In genomic region chr12:104694711-104695110, GRCh38 we compare ENCODE assay signal across 14 cellular contexts.
DNase-seq lines count a peak whose midpoint lies in the region; ATAC-seq and TF ChIP-seq lines count a peak whose summit lies in the region.
"Had no signal": no experiment of that assay in that cellular context is flagged by ENCODE, and none has a peak within 500 bp of the region (broad histone marks: within the 10 kb centered on the region; RNA-seq: fewer than 3 reads in every experiment).

No MANE protein-coding gene starts in this region.

- no peak for ATAC-seq in Right ventricle myocardium superior (ENCODE audit: poor library complexity)
- ATAC-seq in gastroesophageal sphincter: peak; percentile 65
- ATAC-seq in GM21423 (IDR thresholded peaks at IDR 0.05; ENCODE audit: unreplicated experiment): no peak

- H3K9me3 ChIP-seq in right atrium auricular region (no peaks in the 10 kb centered on the region), gastroesophageal sphincter (no peaks in the 10 kb centered on the region)
- H3K9me3 ChIP-seq: upper lobe of right lung had no signal

- no peak overlapping the region for H3K27ac ChIP-seq in right atrium auricular region
- H3K27ac ChIP-seq in gastroesophageal sphincter: no peak overlapping the region
- H3K27ac ChIP-seq in coronary artery: no peak overlapping the region
- H3K27ac ChIP-seq: epithelial cell of prostate, upper lobe of right lung had no signal

- no peaks in the 10 kb centered on the region for H3K27me3 Mint-ChIP-seq in activated T-helper 2 cell treated with anti-CD3 and anti-CD28 coated beads, Interferon-gamma antibody, Interleukin-2, Interleukin-4, amounts not matched to agents 10 μg/mL and 5 μg/mL and 100 μg/mL, durations not matched to agents 14 hours and 24 hours and 36 hours (ENCODE audit: low read depth)

- H3K4me1 ChIP-seq in right atrium auricular region (peaks cover 0 to 24% of the 10 kb centered on the region in 2 donors), gastroesophageal sphincter (peaks cover 0 to 21% (median 7%) of the 10 kb centered on the region in 3 donors)

- 40 to 60% methylated on average over 2 to 6 of the region's 7 CpGs for WGBS in gastroesophageal sphincter (ENCODE audit: low coverage in 1 of 2), 2 donors

- peaks cover 63% of the 10 kb centered on the region for H3K36me3 Mint-ChIP-seq in activated T-helper 2 cell treated with anti-CD3 and anti-CD28 coated beads, Interferon-gamma antibody, Interleukin-2, Interleukin-4, amounts not matched to agents 10 μg/mL and 5 μg/mL and 100 μg/mL, durations not matched to agents 14 hours and 24 hours and 36 hours (ENCODE audit: low read depth)

- TF ChIP-seq POLR2A in gastroesophageal sphincter (IDR thresholded peaks at IDR 0.05): no peak

- TF ChIP-seq CTCF in right atrium auricular region (IDR thresholded peaks at IDR 0.05) (no peak), gastroesophageal sphincter (IDR thresholded peaks at IDR 0.05) (no peak), coronary artery (IDR thresholded peaks at IDR 0.05) (no peak)

- DNase-seq in right atrium auricular region (ENCODE audit: low spot score): peak; percentile 77
- DNase-seq in Right ventricle myocardium superior: no peak
- no peak for DNase-seq in activated T-helper 2 cell treated with anti-CD3 and anti-CD28 coated beads, Interferon-gamma antibody, Interleukin-2, Interleukin-4, amounts not matched to agents 10 μg/mL and 5 μg/mL and 100 μg/mL, durations not matched to agents 14 hours and 24 hours and 36 hours (ENCODE audit: low spot score)
- DNase-seq in DMS79 treated with DMSO at 0.1 percent for 48 hours (lab: John Stamatoyannopoulos, UW): no peak
- DNase-seq in coronary artery (ENCODE audit: low spot score): no peak
- DNase-seq in NCI-H2227 (lab: John Stamatoyannopoulos, UW; ENCODE audit: unreplicated experiment): no peak
- DNase-seq: central memory CD4-positive, alpha-beta T cell; heart right ventricle; stimulated activated CD4-positive, alpha-beta T cell treated with anti-CD3 and anti-CD28 coated beads, Interleukin-1b, Interleukin-23, amount 100 ng/mL, for 48 hours; upper lobe of right lung had no signal

- H3K4me3 ChIP-seq in right atrium auricular region: no peak overlapping the region
- H3K4me3 ChIP-seq in gastroesophageal sphincter: no peak overlapping the region
- no peak overlapping the region for H3K4me3 ChIP-seq in coronary artery
- H3K4me3 ChIP-seq: heart right ventricle, upper lobe of right lung had no signal

- H3K4me3 Mint-ChIP-seq in activated T-helper 2 cell treated with anti-CD3 and anti-CD28 coated beads, Interferon-gamma antibody, Interleukin-2, Interleukin-4, amounts not matched to agents 10 μg/mL and 5 μg/mL and 100 μg/mL, durations not matched to agents 14 hours and 24 hours and 36 hours (ENCODE audit: low read depth): no peak overlapping the region
- H3K4me3 Mint-ChIP-seq: WTC11 had no signal

- TF ChIP-seq EP300 in gastroesophageal sphincter (IDR thresholded peaks at IDR 0.05): no peak

- H3K27me3 ChIP-seq in right atrium auricular region (no peaks in the 10 kb centered on the region), gastroesophageal sphincter (no peaks in the 10 kb centered on the region)
- H3K27me3 ChIP-seq: heart right ventricle, upper lobe of right lung had no signal

- intact Hi-C loops in Right ventricle myocardium superior (cut with DNase I): no loop called here
- intact Hi-C loops in activated T-helper 2 cell treated with anti-CD3 and anti-CD28 coated beads, Interferon-gamma antibody, Interleukin-2, Interleukin-4, amounts not matched to agents 10 μg/mL and 5 μg/mL and 100 μg/mL, durations not matched to agents 14 hours and 24 hours and 36 hours (cut with micrococcal nuclease): loop anchor here (1.0 to 5.0 kb wide), 7 partner anchors 7 to 232 kb away; no protein-coding TSS in a partner anchor

- peaks cover 78% of the 10 kb centered on the region for H3K4me1 Mint-ChIP-seq in activated T-helper 2 cell treated with anti-CD3 and anti-CD28 coated beads, Interferon-gamma antibody, Interleukin-2, Interleukin-4, amounts not matched to agents 10 μg/mL and 5 μg/mL and 100 μg/mL, durations not matched to agents 14 hours and 24 hours and 36 hours (ENCODE audit: low read depth)

- H3K36me3 ChIP-seq in right atrium auricular region (no peaks in the 10 kb centered on the region), gastroesophageal sphincter (no peaks in the 10 kb centered on the region)
- H3K36me3 ChIP-seq: heart right ventricle, upper lobe of right lung had no signal

- peak overlapping the region; percentile 89 for H3K27ac Mint-ChIP-seq in activated T-helper 2 cell treated with anti-CD3 and anti-CD28 coated beads, Interferon-gamma antibody, Interleukin-2, Interleukin-4, amounts not matched to agents 10 μg/mL and 5 μg/mL and 100 μg/mL, durations not matched to agents 14 hours and 24 hours and 36 hours
- H3K27ac Mint-ChIP-seq: WTC11 had no signal

- H3K9me3 Mint-ChIP-seq in activated T-helper 2 cell treated with anti-CD3 and anti-CD28 coated beads, Interferon-gamma antibody, Interleukin-2, Interleukin-4, amounts not matched to agents 10 μg/mL and 5 μg/mL and 100 μg/mL, durations not matched to agents 14 hours and 24 hours and 36 hours: peaks cover 5% of the 10 kb centered on the region
